In the genomic region with DNA sequence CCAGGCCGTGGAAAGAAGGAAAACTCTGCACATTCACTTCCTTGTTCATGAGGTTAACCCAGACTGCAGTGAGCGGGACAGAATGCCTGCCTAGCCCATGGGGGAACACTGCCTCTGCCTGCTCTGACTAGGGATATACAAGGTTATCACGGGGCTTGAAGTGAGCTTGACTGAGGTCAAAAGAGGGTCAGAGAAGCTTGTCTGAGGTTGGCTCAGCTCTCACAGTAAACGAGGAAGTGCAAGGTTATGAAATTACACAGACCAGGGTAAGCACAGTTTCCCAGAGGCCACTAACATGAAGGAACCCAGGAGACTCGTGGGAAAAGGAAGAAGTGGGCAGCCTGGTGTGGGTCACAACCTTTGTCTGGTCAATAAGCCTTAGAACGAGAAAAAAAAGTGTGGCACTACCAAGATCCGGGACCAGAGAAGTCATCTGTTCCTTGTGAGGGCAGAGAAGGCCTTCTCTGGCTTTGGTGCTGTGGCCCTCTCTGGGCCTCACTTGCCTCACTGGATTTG, we compare ENCODE assay signal across 8 cellular contexts. TPM values are rescaled to one million over a fixed set of nuclear protein-coding genes. Genes with fewer than 3 reads are reported as not detected.
DNase-seq lines count a peak whose midpoint lies in the region; ATAC-seq, FAIRE-seq and TF ChIP-seq lines count a peak whose summit lies in the region.

No MANE protein-coding gene starts in this region.

- intact Hi-C loops in esophagus muscularis mucosa (cut with DNase I): no loop called here
- intact Hi-C loops in prostate gland (cut with DNase I): no loop called here

- H3K9me3 ChIP-seq in esophagus muscularis mucosa: no peaks in the 10 kb centered on the region
- H3K9me3 ChIP-seq in prostate gland: no peaks in the 10 kb centered on the region

- no peaks in the 10 kb centered on the region for H3K27me3 ChIP-seq in esophagus muscularis mucosa
- no peaks in the 10 kb centered on the region for H3K27me3 ChIP-seq in prostate gland (replicated peaks; ENCODE audit: insufficient read depth)

- H3K4me3 ChIP-seq in esophagus muscularis mucosa (no peak overlapping the region), prostate gland (no peak overlapping the region), foreskin fibroblast (ENCODE audit: low read depth in 1 of 2, low read length in 2 of 2) (no peak overlapping the region)

- TF ChIP-seq CTCF in esophagus muscularis mucosa (IDR thresholded peaks at IDR 0.05) (no peak), prostate gland (IDR thresholded peaks at IDR 0.05) (peak in 1 of 4 experiments; percentile 4), foreskin fibroblast (IDR thresholded peaks at IDR 0.05; ENCODE audit: low read depth, low read length) (no peak)

- FAIRE-seq in GM18507 (lab: Jason Lieb, UNC): peak; percentile 96

- DNase-seq in GM18507 (ENCODE audit: extremely low spot score, insufficient read length, low read depth): peak; percentile 50
- peak; percentile 99 for DNase-seq in MV-4-11 (lab: John Stamatoyannopoulos, UW)
- DNase-seq in esophagus muscularis mucosa (ENCODE audit: extremely low spot score): no peak
- DNase-seq in prostate gland (ENCODE audit: low spot score): no peak
- no peak for DNase-seq in foreskin fibroblast
- DNase-seq in activated CD8-positive, alpha-beta memory T cell treated with anti-CD3 and anti-CD28 coated beads for 24 hours: no peak
- DNase-seq in effector CD4-positive, alpha-beta T cell: no peak

- peaks cover 15 to 52% (median 31%) of the 10 kb centered on the region in 4 donors for H3K36me3 ChIP-seq in esophagus muscularis mucosa
- peaks cover 4 to 7% of the 10 kb centered on the region in 2 donors for H3K36me3 ChIP-seq in prostate gland

- peak overlapping the region; percentile 77 to 87 (median 82) for H3K27ac ChIP-seq in esophagus muscularis mucosa (replicated peaks in 1 of 4)
- H3K27ac ChIP-seq in prostate gland: peak overlapping the region; percentile 69

- TF ChIP-seq EP300 in esophagus muscularis mucosa (IDR thresholded peaks at IDR 0.05): no peak

- no peak for ATAC-seq in GM19397 (IDR thresholded peaks at IDR 0.05; ENCODE audit: unreplicated experiment)

- 57% methylated on average over 7 of the region's 7 CpGs for WGBS in esophagus muscularis mucosa
- WGBS in prostate gland: 50% methylated on average over 7 of the region's 7 CpGs

- H3K4me1 ChIP-seq in esophagus muscularis mucosa (peaks cover 63 to 73% (median 70%) of the 10 kb centered on the region in 4 donors), prostate gland (replicated peaks) (peaks cover 13% of the 10 kb centered on the region)

- no peak for TF ChIP-seq POLR2A in esophagus muscularis mucosa (IDR thresholded peaks at IDR 0.05; ENCODE audit: low read depth)
- no peak for TF ChIP-seq POLR2A in prostate gland (IDR thresholded peaks at IDR 0.05)

RNA-seq across cellular contexts. Expression of a gene that starts 28.8 kb away (rescaled TPM):
- total RNA-seq in esophagus muscularis mucosa (10 to 100 TPM; 48.6 to 86.4 (median 54.9) TPM), prostate gland (10 to 100 TPM; 20.5 to 33.1 TPM)

RNA-seq across cellular contexts. Expression of a gene that starts 41.8 kb away (rescaled TPM):
- total RNA-seq in esophagus muscularis mucosa: 10 to 100 TPM; 34.9 to 38.9 (median 38.0) TPM
- 10 to 100 TPM; 52.2 to 57.5 TPM for total RNA-seq in prostate gland

RNA-seq across cellular contexts. Expression of a gene that starts 53.7 kb away (rescaled TPM):
- 10 to 100 TPM; 27.4 to 41.8 (median 38.3) TPM for total RNA-seq in esophagus muscularis mucosa
- total RNA-seq in prostate gland: 10 to 100 TPM; 61.4 to 84.1 TPM

RNA-seq across cellular contexts. Expression of a gene that starts 58.5 kb away (rescaled TPM):
- total RNA-seq in esophagus muscularis mucosa (under 1 TPM; 0.50 to 0.86 (median 0.67) TPM), prostate gland (10 to 100 TPM in 1 of 2 donors, 1 to 10 TPM in 1; 8.3 to 21.5 TPM)

Comparison
In these comparisons a context has a peak if more than half of its experiments do, and no peak if none do; other contexts are left out.
1. DNase-seq: peak in GM18507 (single experiment) and MV-4-11 (single experiment); none in esophagus muscularis mucosa (single experiment), prostate gland (single experiment), foreskin fibroblast (0 of 2), activated CD8-positive, alpha-beta memory T cell treated with anti-CD3 and anti-CD28 coated beads for 24 hours (single experiment) and effector CD4-positive, alpha-beta T cell (single experiment).